ENCODE assay signal across 1 cellular context in genomic region chr15:89243691-89244511, GRCh38.
A peak's percentile ranks its signal among the peaks of the same experiment; 100 is the strongest.
TF ChIP-seq lines count a peak whose summit lies in the region.

TSS of gene FANCI (plus strand) at chr15:89243979. CDS start at chr15:89247648, 3,669 bp downstream.

TF ChIP-seq in K562, 482 proteins besides CTCF, POLR2A, EP300 and RAD21 (continued from another document and continues in another):
- TF ChIP-seq MGA (IDR thresholded peaks at IDR 0.05) (peak; percentile 95), CHD4 (IDR thresholded peaks at IDR 0.05; ENCODE audit: insufficient read depth, insufficient replicate concordance, low read depth, low read length, poor library complexity, severe bottlenecking) (no peak), HDAC6 (IDR thresholded peaks at IDR 0.05; ENCODE audit: low read depth, low read length) (no peak), MAFF (IDR thresholded peaks at IDR 0.05; ENCODE audit: low read length) (peak; percentile 23; the same call in 1 of the 2 replicates), KLF6 (CRISPR knock-in tag; IDR thresholded peaks at IDR 0.05; ENCODE audit: borderline replicate concordance) (no peak), HCFC1 (IDR thresholded peaks at IDR 0.05; ENCODE audit: low read depth, low read length) (peak; percentile 68), HNRNPH1 (optimal IDR thresholded peaks at IDR 0.05; ENCODE audit: low read depth, low read length) (no peak), CBX8 (IDR thresholded peaks at IDR 0.05; ENCODE audit: borderline replicate concordance, extremely low read depth, low read depth, low read length, poor library complexity, severe bottlenecking) (no peak), ZBTB9 (CRISPR knock-in tag; IDR thresholded peaks at IDR 0.05) (no peak), MAFG (tag; conservative IDR thresholded peaks at IDR 0.05) (no peak), ZBTB2 (IDR thresholded peaks at IDR 0.05) (peak; percentile 65), HNRNPL (IDR thresholded peaks at IDR 0.05; ENCODE audit: low read depth, low read length) (0 out of 2 replicates have a peak, but pooled peaks have one; percentile 24), KLF16 (IDR thresholded peaks at IDR 0.05) (no peak), MEF2A (IDR thresholded peaks at IDR 0.05; ENCODE audit: control insufficient read depth, low read depth, low read length) (no peak), RBM14 (IDR thresholded peaks at IDR 0.05; ENCODE audit: borderline replicate concordance, insufficient read depth, low read depth, low read length) (no peak), USF2 (CRISPR knock-in tag; IDR thresholded peaks at IDR 0.05) (no peak), PML (IDR thresholded peaks at IDR 0.05; ENCODE audit: low read length) (peak; percentile 36; the same call in 1 of the 2 replicates), ZNF592 (IDR thresholded peaks at IDR 0.05) (peak; percentile 74), U2AF2 (optimal IDR thresholded peaks at IDR 0.05; ENCODE audit: low read depth, low read length) (no peak), GTF2E2 (tag; IDR thresholded peaks at IDR 0.05) (peak; percentile 61; the same call in 1 of the 2 replicates), POLR2AphosphoS5 (IDR thresholded peaks at IDR 0.05; ENCODE audit: control insufficient read depth, insufficient read depth, low read depth, low read length) (peak; percentile 87), E2F6 (IDR thresholded peaks at IDR 0.05; ENCODE audit: borderline replicate concordance in 1 of 2, extremely low read depth in 1 of 2, insufficient read depth in 1 of 2, insufficient read length in 1 of 2, low read depth in 1 of 2, low read length in 1 of 2, poor library complexity in 1 of 2, severe bottlenecking in 1 of 2) (peak; percentile 94 to 96), MEIS2 (IDR thresholded peaks at IDR 0.05; ENCODE audit: partially characterized antibody) (peak; percentile 53), ZNF696 (CRISPR knock-in tag; conservative IDR thresholded peaks at IDR 0.05) (no peak), GABPB2 (CRISPR knock-in tag; conservative IDR thresholded peaks at IDR 0.05) (no peak), USF1 (CRISPR knock-in tag; IDR thresholded peaks at IDR 0.05) (peak; percentile 45; the same call in 1 of the 2 replicates), MLLT1 (IDR thresholded peaks at IDR 0.05) (no peak), CREM (IDR thresholded peaks at IDR 0.05; ENCODE audit: low read depth) (peak; percentile 85), ZBTB43 (CRISPR knock-in tag; IDR thresholded peaks at IDR 0.05) (peak; percentile 91; the same call in 1 of the 2 replicates), TEAD1 (CRISPR knock-in tag; IDR thresholded peaks at IDR 0.05) (peak in 1 of 2 experiments; percentile 84; a peak in 1 of 4 replicates), ZNF124 (CRISPR knock-in tag; IDR thresholded peaks at IDR 0.05) (peak; percentile 90; the same call in 1 of the 2 replicates)
